ENCODE assay signal across 8 cellular contexts in genomic region chr20:50085481-50086365, GRCh38. TPM values are rescaled to one million over a fixed set of nuclear protein-coding genes. Genes with fewer than 3 reads are reported as not detected.
DNase-seq lines count a peak whose midpoint lies in the region; ATAC-seq lines count a peak whose summit lies in the region.

No MANE protein-coding gene starts in this region.

- H3K4me1 ChIP-seq in skeletal muscle tissue (ENCODE audit: control insufficient read depth in 3 of 3, insufficient read depth in 3 of 3, low read length in 3 of 3), result peaks cover 16 to 21% (median 20%) of the 10 kb centered on the region in 3 donors

- peak; percentile 9 to 52 (median 24) for DNase-seq in stimulated activated naive CD4-positive, alpha-beta T cell (lab: John Stamatoyannopoulos, UW)
- DNase-seq in stimulated activated naive CD4-positive, alpha-beta T cell treated with Interleukin-2 at 50 U/mL for 16 hours (lab: John Stamatoyannopoulos, UW), result no peak
- DNase-seq in NCI-H1092 (lab: John Stamatoyannopoulos, UW), result peak; percentile 25
- peak; percentile 90 for DNase-seq in SKM-1 (lab: John Stamatoyannopoulos, UW; ENCODE audit: unreplicated experiment)
- peak in 25 of 61 donors; percentile 4 to 54 (median 28) for DNase-seq in caudate nucleus (lab: John Stamatoyannopoulos, UW)
- peak; percentile 82 for DNase-seq in inferior parietal cortex (ENCODE audit: extremely low spot score)

- no peaks in the 10 kb centered on the region for H3K9me3 ChIP-seq in skeletal muscle tissue (ENCODE audit: control insufficient read depth in 3 of 3, low read length in 3 of 3)

- H3K4me3 ChIP-seq in skeletal muscle tissue (ENCODE audit: low read length in 3 of 3), result peak overlapping the region; percentile 32 to 62 (median 46)

- H3K36me3 ChIP-seq in skeletal muscle tissue (ENCODE audit: control insufficient read depth in 3 of 3, insufficient read depth in 3 of 3, low read length in 3 of 3), result peaks cover 10 to 18% (median 17%) of the 10 kb centered on the region in 3 donors

- H3K9ac ChIP-seq in skeletal muscle tissue (ENCODE audit: low read depth in 1 of 3, low read length in 3 of 3), result peak overlapping the region; percentile 28 to 69 (median 43)

- H3K27ac ChIP-seq in caudate nucleus (ENCODE audit: low read depth, low read length) (peak overlapping the region; percentile 9), skeletal muscle tissue (ENCODE audit: low read depth, low read length) (no peak overlapping the region)

- no peak for ATAC-seq in GM18867 (IDR thresholded peaks at IDR 0.05; ENCODE audit: unreplicated experiment)

- H3K27me3 ChIP-seq in skeletal muscle tissue (ENCODE audit: control insufficient read depth in 3 of 3, insufficient read depth in 3 of 3, low read length in 3 of 3), result no peaks in the 10 kb centered on the region

RNA-seq across cellular contexts. Expression of gene UBE2V1, which starts 27.2 kb away (rescaled TPM):
- total RNA-seq in skeletal muscle tissue, result 36.5 TPM
